9 cellular contexts compared by ENCODE assay signal in the genomic region with DNA sequence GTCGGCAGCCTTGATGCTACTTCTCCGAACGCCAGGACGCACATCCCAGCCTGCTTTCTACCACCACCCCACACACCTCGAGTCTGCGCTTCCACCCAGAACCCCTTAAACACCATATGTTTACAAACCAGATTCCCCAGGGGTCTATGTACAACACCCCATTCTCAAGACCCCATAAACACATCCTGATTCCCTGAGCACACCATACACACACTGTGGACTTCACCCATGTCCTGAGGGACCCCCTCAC. TPM values are rescaled to one million over a fixed set of nuclear protein-coding genes. Genes with fewer than 3 reads are reported as not detected.
DNase-seq lines count a peak whose midpoint lies in the region; ATAC-seq lines count a peak whose summit lies in the region.
"Had no signal": no experiment of that assay in that cellular context is flagged by ENCODE, and none has a peak within 500 bp of the region (broad histone marks: within the 10 kb centered on the region; RNA-seq: fewer than 3 reads in every experiment).

No MANE protein-coding gene starts in this region.

- H3K36me3 Mint-ChIP-seq in activated CD4-positive, alpha-beta memory T cell treated with anti-CD3 and anti-CD28 coated beads, Interleukin-2, amount 10 ng/mL, durations not matched to agents 7 days and 5 days (ENCODE audit: low read depth), result no peaks in the 10 kb centered on the region

- ATAC-seq in HG02840 (IDR thresholded peaks at IDR 0.05; ENCODE audit: low FRiP score, unreplicated experiment), result no peak

- CTCF ChIA-PET in activated CD4-positive, alpha-beta memory T cell treated with anti-CD3 and anti-CD28 coated beads, Interleukin-2, amount 10 ng/mL, durations not matched to agents 7 days and 5 days (lab: Charles Lee), result interaction anchor here (1.6 kb wide), 1 partner anchor 14 kb away, joined by 9 read pairs; no protein-coding TSS in a partner anchor

- no peaks in the 10 kb centered on the region for H3K9me3 Mint-ChIP-seq in activated CD4-positive, alpha-beta memory T cell treated with anti-CD3 and anti-CD28 coated beads, Interleukin-2, amount 10 ng/mL, durations not matched to agents 7 days and 5 days

- peak overlapping the region; percentile 86 for H3K4me2 ChIP-seq in skeletal muscle satellite cell (ENCODE audit: low read length)

- peak overlapping the region; percentile 67 for H3K4me3 Mint-ChIP-seq in activated CD4-positive, alpha-beta memory T cell treated with anti-CD3 and anti-CD28 coated beads, Interleukin-2, amount 10 ng/mL, durations not matched to agents 7 days and 5 days

- no peaks in the 10 kb centered on the region for H3K9me3 ChIP-seq in skeletal muscle satellite cell (replicated peaks; ENCODE audit: low read length)

- peaks cover 10% of the 10 kb centered on the region for H3K4me1 Mint-ChIP-seq in activated CD4-positive, alpha-beta memory T cell treated with anti-CD3 and anti-CD28 coated beads, Interleukin-2, amount 10 ng/mL, durations not matched to agents 7 days and 5 days

- peak overlapping the region; percentile 66 for H3K4me3 ChIP-seq in H7 (ENCODE audit: insufficient read depth, low read depth, low read length)
- peak overlapping the region; percentile 62 for H3K4me3 ChIP-seq in iPS-11a (ENCODE audit: low read depth, low read length)
- peak overlapping the region; percentile 76 for H3K4me3 ChIP-seq in skeletal muscle satellite cell (ENCODE audit: low read length)

- no peaks in the 10 kb centered on the region; the same call in 1 of the 2 replicates for H3K27me3 ChIP-seq in H7 (ENCODE audit: control insufficient read depth, insufficient read depth, low read length)
- H3K27me3 ChIP-seq in skeletal muscle satellite cell (ENCODE audit: control insufficient read depth, insufficient read depth, low read length), result no peaks in the 10 kb centered on the region

- H3K27me3 Mint-ChIP-seq in activated CD4-positive, alpha-beta memory T cell treated with anti-CD3 and anti-CD28 coated beads, Interleukin-2, amount 10 ng/mL, durations not matched to agents 7 days and 5 days, result peaks cover 23% of the 10 kb centered on the region

- H3K4me1 ChIP-seq in skeletal muscle satellite cell (ENCODE audit: control insufficient read depth, insufficient read depth, low read length), result peaks cover 10% of the 10 kb centered on the region

- no peaks in the 10 kb centered on the region for H3K36me3 ChIP-seq in H7 (replicated peaks; ENCODE audit: control insufficient read depth, insufficient read depth, low read length)
- no peaks in the 10 kb centered on the region for H3K36me3 ChIP-seq in skeletal muscle satellite cell (ENCODE audit: insufficient read depth, low read length)

- POLR2A ChIA-PET in activated CD4-positive, alpha-beta memory T cell treated with anti-CD3 and anti-CD28 coated beads, Interleukin-2, amount 10 ng/mL, durations not matched to agents 7 days and 5 days (lab: Charles Lee), result interaction anchor here (0.8 to 1.0 kb wide), 2 partner anchors 13 to 57 kb away, joined by 3 to 4 read pairs; no protein-coding TSS in a partner anchor

- peak overlapping the region; percentile 85 for H3K9ac ChIP-seq in skeletal muscle satellite cell (ENCODE audit: low read depth, low read length)

- no peak overlapping the region for H3K27ac Mint-ChIP-seq in activated CD4-positive, alpha-beta memory T cell treated with anti-CD3 and anti-CD28 coated beads, Interleukin-2, amount 10 ng/mL, durations not matched to agents 7 days and 5 days

- DNase-seq in H7, result no peak
- DNase-seq in activated CD4-positive, alpha-beta memory T cell treated with anti-CD3 and anti-CD28 coated beads, Interleukin-2, amount 10 ng/mL, durations not matched to agents 7 days and 5 days, result no peak
- DNase-seq in NCI-H1092 (lab: John Stamatoyannopoulos, UW), result no peak
- DNase-seq in NCI-H2227 treated with DMSO at 0.1 percent for 48 hours (lab: John Stamatoyannopoulos, UW), result no peak
- DNase-seq in T-helper 9 cell, result no peak
- DNase-seq: SIG-M5 had no signal

RNA-seq across cellular contexts. Expression of a gene that starts 0.7 kb away (rescaled TPM):
- 27.4 and 34.5 TPM in 2 replicates for total RNA-seq in H7 (2014; rRNA removed; shearing (Covaris generic))
- total RNA-seq in activated CD4-positive, alpha-beta memory T cell treated with anti-CD3 and anti-CD28 coated beads, Interleukin-2, amount 10 ng/mL, durations not matched to agents 7 days and 5 days, result 1 to 10 TPM; 8.8 to 9.5 TPM
- total RNA-seq in skeletal muscle satellite cell (2012; rRNA removed), result 9.4 and 16.5 TPM in 2 replicates
